1 cellular context compared by ENCODE assay signal in genomic region chr16:67992661-67993206, GRCh38.
TF ChIP-seq lines count a peak whose summit lies in the region.

No MANE protein-coding gene starts in this region.

TF ChIP-seq in HepG2, 621 proteins besides CTCF, POLR2A, EP300 and RAD21 (continued from another document and continues in another):
- TF ChIP-seq, protein P1, sequence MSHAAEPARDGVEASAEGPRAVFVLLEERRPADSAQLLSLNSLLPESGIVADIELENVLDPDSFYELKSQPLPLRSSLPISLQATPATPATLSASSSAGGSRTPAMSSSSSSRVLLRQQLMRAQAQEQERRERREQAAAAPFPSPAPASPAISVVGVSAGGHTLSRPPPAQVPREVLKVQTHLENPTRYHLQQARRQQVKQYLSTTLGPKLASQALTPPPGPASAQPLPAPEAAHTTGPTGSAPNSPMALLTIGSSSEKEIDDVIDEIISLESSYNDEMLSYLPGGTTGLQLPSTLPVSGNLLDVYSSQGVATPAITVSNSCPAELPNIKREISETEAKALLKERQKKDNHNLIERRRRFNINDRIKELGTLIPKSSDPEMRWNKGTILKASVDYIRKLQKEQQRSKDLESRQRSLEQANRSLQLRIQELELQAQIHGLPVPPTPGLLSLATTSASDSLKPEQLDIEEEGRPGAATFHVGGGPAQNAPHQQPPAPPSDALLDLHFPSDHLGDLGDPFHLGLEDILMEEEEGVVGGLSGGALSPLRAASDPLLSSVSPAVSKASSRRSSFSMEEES (CRISPR knock-in tag; IDR thresholded peaks at IDR 0.05), result no peak
- no peak for TF ChIP-seq KDM3A (CRISPR knock-in tag; IDR thresholded peaks at IDR 0.05; ENCODE audit: low read depth)
- TF ChIP-seq, protein P2, sequence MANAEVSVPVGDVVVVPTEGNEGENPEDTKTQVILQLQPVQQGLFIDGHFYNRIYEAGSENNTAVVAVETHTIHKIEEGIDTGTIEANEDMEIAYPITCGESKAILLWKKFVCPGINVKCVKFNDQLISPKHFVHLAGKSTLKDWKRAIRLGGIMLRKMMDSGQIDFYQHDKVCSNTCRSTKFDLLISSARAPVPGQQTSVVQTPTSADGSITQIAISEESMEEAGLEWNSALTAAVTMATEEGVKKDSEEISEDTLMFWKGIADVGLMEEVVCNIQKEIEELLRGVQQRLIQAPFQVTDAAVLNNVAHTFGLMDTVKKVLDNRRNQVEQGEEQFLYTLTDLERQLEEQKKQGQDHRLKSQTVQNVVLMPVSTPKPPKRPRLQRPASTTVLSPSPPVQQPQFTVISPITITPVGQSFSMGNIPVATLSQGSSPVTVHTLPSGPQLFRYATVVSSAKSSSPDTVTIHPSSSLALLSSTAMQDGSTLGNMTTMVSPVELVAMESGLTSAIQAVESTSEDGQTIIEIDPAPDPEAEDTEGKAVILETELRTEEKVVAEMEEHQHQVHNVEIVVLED (CRISPR knock-in tag; IDR thresholded peaks at IDR 0.05; ENCODE audit: borderline replicate concordance), result no peak
- TF ChIP-seq HNRNPL (IDR thresholded peaks at IDR 0.05; ENCODE audit: low read depth, low read length), result 0 out of 2 replicates have a peak, but pooled peaks have one; percentile 5
- TF ChIP-seq, protein P3, sequence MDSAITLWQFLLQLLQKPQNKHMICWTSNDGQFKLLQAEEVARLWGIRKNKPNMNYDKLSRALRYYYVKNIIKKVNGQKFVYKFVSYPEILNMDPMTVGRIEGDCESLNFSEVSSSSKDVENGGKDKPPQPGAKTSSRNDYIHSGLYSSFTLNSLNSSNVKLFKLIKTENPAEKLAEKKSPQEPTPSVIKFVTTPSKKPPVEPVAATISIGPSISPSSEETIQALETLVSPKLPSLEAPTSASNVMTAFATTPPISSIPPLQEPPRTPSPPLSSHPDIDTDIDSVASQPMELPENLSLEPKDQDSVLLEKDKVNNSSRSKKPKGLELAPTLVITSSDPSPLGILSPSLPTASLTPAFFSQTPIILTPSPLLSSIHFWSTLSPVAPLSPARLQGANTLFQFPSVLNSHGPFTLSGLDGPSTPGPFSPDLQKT (CRISPR knock-in tag; IDR thresholded peaks at IDR 0.05; ENCODE audit: borderline replicate concordance), result no peak; the same call in 1 of the 2 replicates
- TF ChIP-seq SOX6 (IDR thresholded peaks at IDR 0.05), result no peak
- no peak for TF ChIP-seq SOX6 (CRISPR knock-in tag; IDR thresholded peaks at IDR 0.05)
- no peak for TF ChIP-seq ZNF34 (CRISPR knock-in tag; IDR thresholded peaks at IDR 0.05; ENCODE audit: borderline replicate concordance)
- no peak for TF ChIP-seq UBTF (CRISPR knock-in tag; IDR thresholded peaks at IDR 0.05)
- no peak for TF ChIP-seq YY1 (IDR thresholded peaks at IDR 0.05; ENCODE audit: insufficient read depth, insufficient replicate concordance, low read depth, low read length)
- TF ChIP-seq ZNF552 (CRISPR knock-in tag; IDR thresholded peaks at IDR 0.05; ENCODE audit: borderline replicate concordance), result no peak
- no peak for TF ChIP-seq MZF1 (CRISPR knock-in tag; IDR thresholded peaks at IDR 0.05; ENCODE audit: borderline replicate concordance)
- TF ChIP-seq, protein P4, sequence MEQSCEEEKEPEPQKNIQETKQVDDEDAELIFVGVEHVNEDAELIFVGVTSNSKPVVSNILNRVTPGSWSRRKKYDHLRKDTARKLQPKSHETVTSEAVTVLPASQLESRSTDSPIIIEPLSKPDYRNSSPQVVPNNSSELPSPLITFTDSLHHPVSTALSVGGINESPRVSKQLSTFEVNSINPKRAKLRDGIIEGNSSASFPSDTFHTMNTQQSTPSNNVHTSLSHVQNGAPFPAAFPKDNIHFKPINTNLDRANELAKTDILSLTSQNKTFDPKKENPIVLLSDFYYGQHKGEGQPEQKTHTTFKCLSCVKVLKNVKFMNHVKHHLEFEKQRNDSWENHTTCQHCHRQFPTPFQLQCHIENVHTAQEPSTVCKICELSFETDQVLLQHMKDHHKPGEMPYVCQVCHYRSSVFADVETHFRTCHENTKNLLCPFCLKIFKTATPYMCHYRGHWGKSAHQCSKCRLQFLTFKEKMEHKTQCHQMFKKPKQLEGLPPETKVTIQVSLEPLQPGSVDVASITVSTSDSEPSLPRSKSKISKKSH (CRISPR knock-in tag; IDR thresholded peaks at IDR 0.05; ENCODE audit: borderline replicate concordance), result peak; percentile 4; the same call in 1 of the 2 replicates
- no peak for TF ChIP-seq IRF1 (CRISPR knock-in tag; IDR thresholded peaks at IDR 0.05; ENCODE audit: low read depth)
- TF ChIP-seq NKX3-1 (CRISPR knock-in tag; IDR thresholded peaks at IDR 0.05), result no peak
- TF ChIP-seq BATF2 (CRISPR knock-in tag; IDR thresholded peaks at IDR 0.05), result 0 out of 2 replicates have a peak, but pooled peaks have one; percentile 20
- no peak for TF ChIP-seq MAF1 (CRISPR knock-in tag; IDR thresholded peaks at IDR 0.05; ENCODE audit: borderline replicate concordance)
- TF ChIP-seq, protein P5, sequence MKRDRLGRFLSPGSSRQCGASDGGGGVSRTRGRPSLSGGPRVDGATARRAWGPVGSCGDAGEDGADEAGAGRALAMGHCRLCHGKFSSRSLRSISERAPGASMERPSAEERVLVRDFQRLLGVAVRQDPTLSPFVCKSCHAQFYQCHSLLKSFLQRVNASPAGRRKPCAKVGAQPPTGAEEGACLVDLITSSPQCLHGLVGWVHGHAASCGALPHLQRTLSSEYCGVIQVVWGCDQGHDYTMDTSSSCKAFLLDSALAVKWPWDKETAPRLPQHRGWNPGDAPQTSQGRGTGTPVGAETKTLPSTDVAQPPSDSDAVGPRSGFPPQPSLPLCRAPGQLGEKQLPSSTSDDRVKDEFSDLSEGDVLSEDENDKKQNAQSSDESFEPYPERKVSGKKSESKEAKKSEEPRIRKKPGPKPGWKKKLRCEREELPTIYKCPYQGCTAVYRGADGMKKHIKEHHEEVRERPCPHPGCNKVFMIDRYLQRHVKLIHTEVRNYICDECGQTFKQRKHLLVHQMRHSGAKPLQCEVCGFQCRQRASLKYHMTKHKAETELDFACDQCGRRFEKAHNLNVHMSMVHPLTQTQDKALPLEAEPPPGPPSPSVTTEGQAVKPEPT (CRISPR knock-in tag; IDR thresholded peaks at IDR 0.05; ENCODE audit: low read depth), result no peak
- TF ChIP-seq REXO4 (CRISPR knock-in tag; IDR thresholded peaks at IDR 0.05; ENCODE audit: borderline replicate concordance), result peak; percentile 70; the same call in 1 of the 2 replicates
- TF ChIP-seq ZNF776 (CRISPR knock-in tag; IDR thresholded peaks at IDR 0.05), result peak; percentile 65; the same call in 1 of the 2 replicates
- TF ChIP-seq ZSCAN20 (CRISPR knock-in tag; IDR thresholded peaks at IDR 0.05; ENCODE audit: borderline replicate concordance), result no peak
- no peak for TF ChIP-seq PHF5A (CRISPR knock-in tag; IDR thresholded peaks at IDR 0.05; ENCODE audit: low read depth, unreplicated experiment)
- TF ChIP-seq AFF4 (CRISPR knock-in tag; IDR thresholded peaks at IDR 0.05), result no peak
- no peak for TF ChIP-seq TBX3 (IDR thresholded peaks at IDR 0.05; ENCODE audit: borderline replicate concordance)
- TF ChIP-seq HDAC1 (CRISPR knock-in tag; IDR thresholded peaks at IDR 0.05), result peak; percentile 9; the same call in 1 of the 2 replicates
- no peak for TF ChIP-seq RFX3 (CRISPR knock-in tag; IDR thresholded peaks at IDR 0.05)
- TF ChIP-seq, protein P6, sequence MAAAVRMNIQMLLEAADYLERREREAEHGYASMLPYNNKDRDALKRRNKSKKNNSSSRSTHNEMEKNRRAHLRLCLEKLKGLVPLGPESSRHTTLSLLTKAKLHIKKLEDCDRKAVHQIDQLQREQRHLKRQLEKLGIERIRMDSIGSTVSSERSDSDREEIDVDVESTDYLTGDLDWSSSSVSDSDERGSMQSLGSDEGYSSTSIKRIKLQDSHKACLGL (CRISPR knock-in tag; IDR thresholded peaks at IDR 0.05), result no peak
- no peak for TF ChIP-seq TOPORS (CRISPR knock-in tag; IDR thresholded peaks at IDR 0.05)
- no peak for TF ChIP-seq ZNF879 (CRISPR knock-in tag; IDR thresholded peaks at IDR 0.05)
- TF ChIP-seq SUZ12 (IDR thresholded peaks at IDR 0.05; ENCODE audit: low read depth, low read length), result no peak
- TF ChIP-seq PLRG1 (conservative IDR thresholded peaks at IDR 0.05), result no peak
- TF ChIP-seq ZNF556 (CRISPR knock-in tag; IDR thresholded peaks at IDR 0.05; ENCODE audit: borderline replicate concordance), result no peak
- no peak for TF ChIP-seq SP4 (CRISPR knock-in tag; IDR thresholded peaks at IDR 0.05)
- no peak for TF ChIP-seq ZNF430 (CRISPR knock-in tag; IDR thresholded peaks at IDR 0.05)
- TF ChIP-seq, protein P7, sequence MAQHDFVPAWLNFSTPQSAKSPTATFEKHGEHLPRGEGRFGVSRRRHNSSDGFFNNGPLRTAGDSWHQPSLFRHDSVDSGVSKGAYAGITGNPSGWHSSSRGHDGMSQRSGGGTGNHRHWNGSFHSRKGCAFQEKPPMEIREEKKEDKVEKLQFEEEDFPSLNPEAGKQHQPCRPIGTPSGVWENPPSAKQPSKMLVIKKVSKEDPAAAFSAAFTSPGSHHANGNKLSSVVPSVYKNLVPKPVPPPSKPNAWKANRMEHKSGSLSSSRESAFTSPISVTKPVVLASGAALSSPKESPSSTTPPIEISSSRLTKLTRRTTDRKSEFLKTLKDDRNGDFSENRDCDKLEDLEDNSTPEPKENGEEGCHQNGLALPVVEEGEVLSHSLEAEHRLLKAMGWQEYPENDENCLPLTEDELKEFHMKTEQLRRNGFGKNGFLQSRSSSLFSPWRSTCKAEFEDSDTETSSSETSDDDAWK (CRISPR knock-in tag; IDR thresholded peaks at IDR 0.05), result no peak
- 0 out of 2 replicates have a peak, but pooled peaks have one; percentile 4 for TF ChIP-seq JUND (CRISPR knock-in tag; IDR thresholded peaks at IDR 0.05)
- TF ChIP-seq ZNF362 (CRISPR knock-in tag; IDR thresholded peaks at IDR 0.05; ENCODE audit: borderline replicate concordance), result no peak
- TF ChIP-seq MED13 (CRISPR knock-in tag; IDR thresholded peaks at IDR 0.05), result no peak
- TF ChIP-seq, protein P8, sequence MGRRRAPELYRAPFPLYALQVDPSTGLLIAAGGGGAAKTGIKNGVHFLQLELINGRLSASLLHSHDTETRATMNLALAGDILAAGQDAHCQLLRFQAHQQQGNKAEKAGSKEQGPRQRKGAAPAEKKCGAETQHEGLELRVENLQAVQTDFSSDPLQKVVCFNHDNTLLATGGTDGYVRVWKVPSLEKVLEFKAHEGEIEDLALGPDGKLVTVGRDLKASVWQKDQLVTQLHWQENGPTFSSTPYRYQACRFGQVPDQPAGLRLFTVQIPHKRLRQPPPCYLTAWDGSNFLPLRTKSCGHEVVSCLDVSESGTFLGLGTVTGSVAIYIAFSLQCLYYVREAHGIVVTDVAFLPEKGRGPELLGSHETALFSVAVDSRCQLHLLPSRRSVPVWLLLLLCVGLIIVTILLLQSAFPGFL (CRISPR knock-in tag; IDR thresholded peaks at IDR 0.05), result no peak
- no peak for TF ChIP-seq NONO (IDR thresholded peaks at IDR 0.05)
- TF ChIP-seq NONO (CRISPR knock-in tag; conservative IDR thresholded peaks at IDR 0.05), result no peak
- TF ChIP-seq SIX1 (CRISPR knock-in tag; IDR thresholded peaks at IDR 0.05; ENCODE audit: borderline replicate concordance), result no peak
